Comparison of ENCODE assay signal across 1 cellular context in the genomic region with DNA sequence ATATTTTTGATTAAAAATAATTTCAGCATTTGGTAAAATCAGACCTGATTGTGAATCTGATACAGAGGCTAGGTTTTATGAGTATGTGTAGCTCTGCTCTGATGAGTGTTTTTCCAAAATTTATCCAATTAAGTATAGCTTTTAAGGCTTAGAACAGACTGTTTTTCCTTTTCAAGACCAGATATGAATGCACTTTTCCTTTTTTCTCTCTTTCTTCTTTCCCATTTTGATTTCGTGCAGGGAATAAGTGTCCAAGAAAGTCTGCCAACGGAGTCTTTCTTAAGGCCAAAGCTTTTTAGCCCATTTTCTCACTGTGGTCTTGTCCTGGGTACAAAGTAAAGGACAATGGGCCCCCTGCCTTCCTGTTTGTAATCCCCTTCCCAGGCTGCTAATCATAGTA.
TF ChIP-seq lines count a peak whose summit lies in the region.

No MANE protein-coding gene starts in this region.

TF ChIP-seq in HepG2, 621 proteins besides CTCF, POLR2A, EP300 and RAD21 (continued from another document):
- no peak for TF ChIP-seq PRDM10 (CRISPR knock-in tag; IDR thresholded peaks at IDR 0.05; ENCODE audit: low read depth)
- TF ChIP-seq ZNF292 (CRISPR knock-in tag; IDR thresholded peaks at IDR 0.05; ENCODE audit: borderline replicate concordance, low read depth), result no peak
